In the genomic region with DNA sequence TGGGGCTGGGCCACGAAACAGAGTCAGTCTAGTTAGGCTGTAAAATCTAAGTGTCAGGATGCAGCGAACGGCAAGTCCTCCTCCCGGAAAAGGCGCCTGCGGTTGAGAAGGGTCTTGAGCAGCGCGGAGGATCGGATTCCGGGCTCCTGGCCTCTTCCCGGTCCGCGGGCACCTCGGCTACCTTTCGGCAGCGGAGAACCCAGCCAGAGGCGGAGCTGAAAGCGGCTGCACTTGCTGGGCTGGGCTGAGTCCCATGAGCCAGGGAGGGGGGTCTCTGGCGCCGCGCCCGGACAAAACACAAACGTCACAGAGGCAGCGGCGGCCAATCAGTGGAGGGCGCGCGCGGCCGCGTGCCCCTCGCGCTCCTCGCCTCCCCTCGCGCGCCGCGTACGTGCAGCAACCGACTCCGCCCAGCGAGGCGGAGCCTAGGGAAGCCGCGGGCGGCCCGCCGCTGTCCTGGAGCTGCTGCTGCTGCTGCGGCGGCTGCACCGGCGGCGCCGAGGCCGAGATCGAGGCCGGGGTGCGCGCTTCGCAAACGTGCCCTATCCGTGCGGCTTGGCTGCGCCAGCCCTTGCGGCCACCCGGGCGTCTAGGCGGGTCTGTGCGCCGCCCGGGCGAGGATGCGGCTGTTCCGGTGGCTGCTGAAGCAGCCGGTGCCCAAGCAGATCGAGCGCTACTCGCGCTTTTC, we compare ENCODE assay signal across 1 cellular context.
TF ChIP-seq lines count a peak whose summit lies in the region.

A gene (plus strand): TSS at position 451 of the 688 bp plus-strand sequence. CDS start 170 bp downstream, at position 621.

TF ChIP-seq in HepG2, 621 proteins besides CTCF, POLR2A, EP300 and RAD21 (continued from another document and continues in another):
- TF ChIP-seq ZBTB3 (CRISPR knock-in tag; IDR thresholded peaks at IDR 0.05; ENCODE audit: borderline replicate concordance, low read depth): 0 out of 2 replicates have a peak, but pooled peaks have one; percentile 30
- TF ChIP-seq, protein P1, sequence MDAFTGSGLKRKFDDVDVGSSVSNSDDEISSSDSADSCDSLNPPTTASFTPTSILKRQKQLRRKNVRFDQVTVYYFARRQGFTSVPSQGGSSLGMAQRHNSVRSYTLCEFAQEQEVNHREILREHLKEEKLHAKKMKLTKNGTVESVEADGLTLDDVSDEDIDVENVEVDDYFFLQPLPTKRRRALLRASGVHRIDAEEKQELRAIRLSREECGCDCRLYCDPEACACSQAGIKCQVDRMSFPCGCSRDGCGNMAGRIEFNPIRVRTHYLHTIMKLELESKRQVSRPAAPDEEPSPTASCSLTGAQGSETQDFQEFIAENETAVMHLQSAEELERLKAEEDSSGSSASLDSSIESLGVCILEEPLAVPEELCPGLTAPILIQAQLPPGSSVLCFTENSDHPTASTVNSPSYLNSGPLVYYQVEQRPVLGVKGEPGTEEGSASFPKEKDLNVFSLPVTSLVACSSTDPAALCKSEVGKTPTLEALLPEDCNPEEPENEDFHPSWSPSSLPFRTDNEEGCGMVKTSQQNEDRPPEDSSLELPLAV (CRISPR knock-in tag; conservative IDR thresholded peaks at IDR 0.05; ENCODE audit: low read depth): no peak
- TF ChIP-seq RCOR2 (CRISPR knock-in tag; IDR thresholded peaks at IDR 0.05): no peak
- TF ChIP-seq ISL2 (CRISPR knock-in tag; IDR thresholded peaks at IDR 0.05): no peak
- TF ChIP-seq, protein P2, sequence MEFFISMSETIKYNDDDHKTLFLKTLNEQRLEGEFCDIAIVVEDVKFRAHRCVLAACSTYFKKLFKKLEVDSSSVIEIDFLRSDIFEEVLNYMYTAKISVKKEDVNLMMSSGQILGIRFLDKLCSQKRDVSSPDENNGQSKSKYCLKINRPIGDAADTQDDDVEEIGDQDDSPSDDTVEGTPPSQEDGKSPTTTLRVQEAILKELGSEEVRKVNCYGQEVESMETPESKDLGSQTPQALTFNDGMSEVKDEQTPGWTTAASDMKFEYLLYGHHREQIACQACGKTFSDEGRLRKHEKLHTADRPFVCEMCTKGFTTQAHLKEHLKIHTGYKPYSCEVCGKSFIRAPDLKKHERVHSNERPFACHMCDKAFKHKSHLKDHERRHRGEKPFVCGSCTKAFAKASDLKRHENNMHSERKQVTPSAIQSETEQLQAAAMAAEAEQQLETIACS (CRISPR knock-in tag; IDR thresholded peaks at IDR 0.05): peak; percentile 67; the same call in 1 of the 2 replicates
- TF ChIP-seq CREB1 (IDR thresholded peaks at IDR 0.05): peak; percentile 57
- TF ChIP-seq CREB1 (CRISPR knock-in tag; IDR thresholded peaks at IDR 0.05): no peak
- TF ChIP-seq THAP11 (CRISPR knock-in tag; IDR thresholded peaks at IDR 0.05): peak; percentile 33; the same call in 1 of the 2 replicates
- TF ChIP-seq DMAP1 (CRISPR knock-in tag; IDR thresholded peaks at IDR 0.05): 0 out of 2 replicates have a peak, but pooled peaks have one; percentile 37
- no peak for TF ChIP-seq HES4 (CRISPR knock-in tag; IDR thresholded peaks at IDR 0.05; ENCODE audit: borderline replicate concordance)
- TF ChIP-seq, protein P3, sequence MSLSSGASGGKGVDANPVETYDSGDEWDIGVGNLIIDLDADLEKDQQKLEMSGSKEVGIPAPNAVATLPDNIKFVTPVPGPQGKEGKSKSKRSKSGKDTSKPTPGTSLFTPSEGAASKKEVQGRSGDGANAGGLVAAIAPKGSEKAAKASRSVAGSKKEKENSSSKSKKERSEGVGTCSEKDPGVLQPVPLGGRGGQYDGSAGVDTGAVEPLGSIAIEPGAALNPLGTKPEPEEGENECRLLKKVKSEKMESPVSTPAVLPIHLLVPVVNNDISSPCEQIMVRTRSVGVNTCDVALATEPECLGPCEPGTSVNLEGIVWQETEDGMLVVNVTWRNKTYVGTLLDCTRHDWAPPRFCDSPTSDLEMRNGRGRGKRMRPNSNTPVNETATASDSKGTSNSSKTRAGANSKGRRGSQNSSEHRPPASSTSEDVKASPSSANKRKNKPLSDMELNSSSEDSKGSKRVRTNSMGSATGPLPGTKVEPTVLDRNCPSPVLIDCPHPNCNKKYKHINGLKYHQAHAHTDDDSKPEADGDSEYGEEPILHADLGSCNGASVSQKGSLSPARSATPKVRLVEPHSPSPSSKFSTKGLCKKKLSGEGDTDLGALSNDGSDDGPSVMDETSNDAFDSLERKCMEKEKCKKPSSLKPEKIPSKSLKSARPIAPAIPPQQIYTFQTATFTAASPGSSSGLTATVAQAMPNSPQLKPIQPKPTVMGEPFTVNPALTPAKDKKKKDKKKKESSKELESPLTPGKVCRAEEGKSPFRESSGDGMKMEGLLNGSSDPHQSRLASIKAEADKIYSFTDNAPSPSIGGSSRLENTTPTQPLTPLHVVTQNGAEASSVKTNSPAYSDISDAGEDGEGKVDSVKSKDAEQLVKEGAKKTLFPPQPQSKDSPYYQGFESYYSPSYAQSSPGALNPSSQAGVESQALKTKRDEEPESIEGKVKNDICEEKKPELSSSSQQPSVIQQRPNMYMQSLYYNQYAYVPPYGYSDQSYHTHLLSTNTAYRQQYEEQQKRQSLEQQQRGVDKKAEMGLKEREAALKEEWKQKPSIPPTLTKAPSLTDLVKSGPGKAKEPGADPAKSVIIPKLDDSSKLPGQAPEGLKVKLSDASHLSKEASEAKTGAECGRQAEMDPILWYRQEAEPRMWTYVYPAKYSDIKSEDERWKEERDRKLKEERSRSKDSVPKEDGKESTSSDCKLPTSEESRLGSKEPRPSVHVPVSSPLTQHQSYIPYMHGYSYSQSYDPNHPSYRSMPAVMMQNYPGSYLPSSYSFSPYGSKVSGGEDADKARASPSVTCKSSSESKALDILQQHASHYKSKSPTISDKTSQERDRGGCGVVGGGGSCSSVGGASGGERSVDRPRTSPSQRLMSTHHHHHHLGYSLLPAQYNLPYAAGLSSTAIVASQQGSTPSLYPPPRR (CRISPR knock-in tag; IDR thresholded peaks at IDR 0.05; ENCODE audit: borderline replicate concordance): 0 out of 2 replicates have a peak, but pooled peaks have one; percentile 15
- TF ChIP-seq TEAD3 (CRISPR knock-in tag; optimal IDR thresholded peaks at IDR 0.05; ENCODE audit: borderline replicate concordance): no peak
- no peak for TF ChIP-seq ZNF136 (CRISPR knock-in tag; IDR thresholded peaks at IDR 0.05; ENCODE audit: low read depth)
- no peak for TF ChIP-seq NR2C2 (CRISPR knock-in tag; IDR thresholded peaks at IDR 0.05; ENCODE audit: borderline replicate concordance)
- TF ChIP-seq SNAI1 (CRISPR knock-in tag; IDR thresholded peaks at IDR 0.05; ENCODE audit: borderline replicate concordance): no peak
- no peak for TF ChIP-seq EED (CRISPR knock-in tag; IDR thresholded peaks at IDR 0.05)
- TF ChIP-seq, protein P4, sequence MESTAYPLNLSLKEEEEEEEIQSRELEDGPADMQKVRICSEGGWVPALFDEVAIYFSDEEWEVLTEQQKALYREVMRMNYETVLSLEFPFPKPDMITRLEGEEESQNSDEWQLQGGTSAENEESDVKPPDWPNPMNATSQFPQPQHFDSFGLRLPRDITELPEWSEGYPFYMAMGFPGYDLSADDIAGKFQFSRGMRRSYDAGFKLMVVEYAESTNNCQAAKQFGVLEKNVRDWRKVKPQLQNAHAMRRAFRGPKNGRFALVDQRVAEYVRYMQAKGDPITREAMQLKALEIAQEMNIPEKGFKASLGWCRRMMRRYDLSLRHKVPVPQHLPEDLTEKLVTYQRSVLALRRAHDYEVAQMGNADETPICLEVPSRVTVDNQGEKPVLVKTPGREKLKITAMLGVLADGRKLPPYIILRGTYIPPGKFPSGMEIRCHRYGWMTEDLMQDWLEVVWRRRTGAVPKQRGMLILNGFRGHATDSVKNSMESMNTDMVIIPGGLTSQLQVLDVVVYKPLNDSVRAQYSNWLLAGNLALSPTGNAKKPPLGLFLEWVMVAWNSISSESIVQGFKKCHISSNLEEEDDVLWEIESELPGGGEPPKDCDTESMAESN (CRISPR knock-in tag; conservative IDR thresholded peaks at IDR 0.05): peak; percentile 34; the same call in 1 of the 2 replicates
- peak; percentile 80 for TF ChIP-seq NFYB (CRISPR knock-in tag; IDR thresholded peaks at IDR 0.05)
- TF ChIP-seq SNAPC2 (CRISPR knock-in tag; IDR thresholded peaks at IDR 0.05): no peak
- TF ChIP-seq BRCA1 (CRISPR knock-in tag; IDR thresholded peaks at IDR 0.05): no peak
- 0 out of 2 replicates have a peak, but pooled peaks have one; percentile 28 for TF ChIP-seq ZNF205 (CRISPR knock-in tag; IDR thresholded peaks at IDR 0.05)
- peak; percentile 42 for TF ChIP-seq SALL1 (CRISPR knock-in tag; IDR thresholded peaks at IDR 0.05)
- no peak for TF ChIP-seq ZNF572 (CRISPR knock-in tag; IDR thresholded peaks at IDR 0.05)
- TF ChIP-seq NONO (IDR thresholded peaks at IDR 0.05): no peak
- TF ChIP-seq NONO (CRISPR knock-in tag; conservative IDR thresholded peaks at IDR 0.05): peak; percentile 40; the same call in 1 of the 2 replicates
- no peak for TF ChIP-seq MAZ (IDR thresholded peaks at IDR 0.05; ENCODE audit: borderline replicate concordance, low read depth, low read length)
- TF ChIP-seq MAZ (CRISPR knock-in tag; IDR thresholded peaks at IDR 0.05; ENCODE audit: low read depth): 0 out of 2 replicates have a peak, but pooled peaks have one; percentile 41
- TF ChIP-seq ZSCAN30 (CRISPR knock-in tag; IDR thresholded peaks at IDR 0.05): no peak
- no peak for TF ChIP-seq TBL1XR1 (IDR thresholded peaks at IDR 0.05; ENCODE audit: borderline replicate concordance, low read length, partially characterized antibody)
- TF ChIP-seq ZNF879 (CRISPR knock-in tag; IDR thresholded peaks at IDR 0.05): no peak
- peak; percentile 80; the same call in 1 of the 2 replicates for TF ChIP-seq ZFP82 (CRISPR knock-in tag; IDR thresholded peaks at IDR 0.05; ENCODE audit: borderline replicate concordance)
- TF ChIP-seq, protein P5, sequence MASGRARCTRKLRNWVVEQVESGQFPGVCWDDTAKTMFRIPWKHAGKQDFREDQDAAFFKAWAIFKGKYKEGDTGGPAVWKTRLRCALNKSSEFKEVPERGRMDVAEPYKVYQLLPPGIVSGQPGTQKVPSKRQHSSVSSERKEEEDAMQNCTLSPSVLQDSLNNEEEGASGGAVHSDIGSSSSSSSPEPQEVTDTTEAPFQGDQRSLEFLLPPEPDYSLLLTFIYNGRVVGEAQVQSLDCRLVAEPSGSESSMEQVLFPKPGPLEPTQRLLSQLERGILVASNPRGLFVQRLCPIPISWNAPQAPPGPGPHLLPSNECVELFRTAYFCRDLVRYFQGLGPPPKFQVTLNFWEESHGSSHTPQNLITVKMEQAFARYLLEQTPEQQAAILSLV (CRISPR knock-in tag; IDR thresholded peaks at IDR 0.05; ENCODE audit: borderline replicate concordance): peak; percentile 53; the same call in 1 of the 2 replicates
- TF ChIP-seq HDAC1 (CRISPR knock-in tag; IDR thresholded peaks at IDR 0.05): peak; percentile 70
- no peak for TF ChIP-seq RFX1 (IDR thresholded peaks at IDR 0.05)
- TF ChIP-seq REPIN1 (CRISPR knock-in tag; IDR thresholded peaks at IDR 0.05; ENCODE audit: borderline replicate concordance, low read depth): no peak
- no peak for TF ChIP-seq ZNF121 (CRISPR knock-in tag; IDR thresholded peaks at IDR 0.05)
- TF ChIP-seq, protein P6, sequence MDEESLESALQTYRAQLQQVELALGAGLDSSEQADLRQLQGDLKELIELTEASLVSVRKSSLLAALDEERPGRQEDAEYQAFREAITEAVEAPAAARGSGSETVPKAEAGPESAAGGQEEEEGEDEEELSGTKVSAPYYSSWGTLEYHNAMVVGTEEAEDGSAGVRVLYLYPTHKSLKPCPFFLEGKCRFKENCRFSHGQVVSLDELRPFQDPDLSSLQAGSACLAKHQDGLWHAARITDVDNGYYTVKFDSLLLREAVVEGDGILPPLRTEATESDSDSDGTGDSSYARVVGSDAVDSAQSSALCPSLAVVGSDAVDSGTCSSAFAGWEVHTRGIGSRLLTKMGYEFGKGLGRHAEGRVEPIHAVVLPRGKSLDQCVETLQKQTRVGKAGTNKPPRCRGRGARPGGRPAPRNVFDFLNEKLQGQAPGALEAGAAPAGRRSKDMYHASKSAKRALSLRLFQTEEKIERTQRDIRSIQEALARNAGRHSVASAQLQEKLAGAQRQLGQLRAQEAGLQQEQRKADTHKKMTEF (CRISPR knock-in tag; IDR thresholded peaks at IDR 0.05): peak; percentile 46; the same call in 1 of the 2 replicates
- TF ChIP-seq, protein P7, sequence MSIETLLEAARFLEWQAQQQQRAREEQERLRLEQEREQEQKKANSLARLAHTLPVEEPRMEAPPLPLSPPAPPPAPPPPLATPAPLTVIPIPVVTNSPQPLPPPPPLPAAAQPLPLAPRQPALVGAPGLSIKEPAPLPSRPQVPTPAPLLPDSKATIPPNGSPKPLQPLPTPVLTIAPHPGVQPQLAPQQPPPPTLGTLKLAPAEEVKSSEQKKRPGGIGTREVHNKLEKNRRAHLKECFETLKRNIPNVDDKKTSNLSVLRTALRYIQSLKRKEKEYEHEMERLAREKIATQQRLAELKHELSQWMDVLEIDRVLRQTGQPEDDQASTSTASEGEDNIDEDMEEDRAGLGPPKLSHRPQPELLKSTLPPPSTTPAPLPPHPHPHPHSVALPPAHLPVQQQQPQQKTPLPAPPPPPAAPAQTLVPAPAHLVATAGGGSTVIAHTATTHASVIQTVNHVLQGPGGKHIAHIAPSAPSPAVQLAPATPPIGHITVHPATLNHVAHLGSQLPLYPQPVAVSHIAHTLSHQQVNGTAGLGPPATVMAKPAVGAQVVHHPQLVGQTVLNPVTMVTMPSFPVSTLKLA (IDR thresholded peaks at IDR 0.05): no peak
- TF ChIP-seq TAF1 (CRISPR knock-in tag; IDR thresholded peaks at IDR 0.05): 0 out of 2 replicates have a peak, but pooled peaks have one; percentile 28
- TF ChIP-seq, protein P8, sequence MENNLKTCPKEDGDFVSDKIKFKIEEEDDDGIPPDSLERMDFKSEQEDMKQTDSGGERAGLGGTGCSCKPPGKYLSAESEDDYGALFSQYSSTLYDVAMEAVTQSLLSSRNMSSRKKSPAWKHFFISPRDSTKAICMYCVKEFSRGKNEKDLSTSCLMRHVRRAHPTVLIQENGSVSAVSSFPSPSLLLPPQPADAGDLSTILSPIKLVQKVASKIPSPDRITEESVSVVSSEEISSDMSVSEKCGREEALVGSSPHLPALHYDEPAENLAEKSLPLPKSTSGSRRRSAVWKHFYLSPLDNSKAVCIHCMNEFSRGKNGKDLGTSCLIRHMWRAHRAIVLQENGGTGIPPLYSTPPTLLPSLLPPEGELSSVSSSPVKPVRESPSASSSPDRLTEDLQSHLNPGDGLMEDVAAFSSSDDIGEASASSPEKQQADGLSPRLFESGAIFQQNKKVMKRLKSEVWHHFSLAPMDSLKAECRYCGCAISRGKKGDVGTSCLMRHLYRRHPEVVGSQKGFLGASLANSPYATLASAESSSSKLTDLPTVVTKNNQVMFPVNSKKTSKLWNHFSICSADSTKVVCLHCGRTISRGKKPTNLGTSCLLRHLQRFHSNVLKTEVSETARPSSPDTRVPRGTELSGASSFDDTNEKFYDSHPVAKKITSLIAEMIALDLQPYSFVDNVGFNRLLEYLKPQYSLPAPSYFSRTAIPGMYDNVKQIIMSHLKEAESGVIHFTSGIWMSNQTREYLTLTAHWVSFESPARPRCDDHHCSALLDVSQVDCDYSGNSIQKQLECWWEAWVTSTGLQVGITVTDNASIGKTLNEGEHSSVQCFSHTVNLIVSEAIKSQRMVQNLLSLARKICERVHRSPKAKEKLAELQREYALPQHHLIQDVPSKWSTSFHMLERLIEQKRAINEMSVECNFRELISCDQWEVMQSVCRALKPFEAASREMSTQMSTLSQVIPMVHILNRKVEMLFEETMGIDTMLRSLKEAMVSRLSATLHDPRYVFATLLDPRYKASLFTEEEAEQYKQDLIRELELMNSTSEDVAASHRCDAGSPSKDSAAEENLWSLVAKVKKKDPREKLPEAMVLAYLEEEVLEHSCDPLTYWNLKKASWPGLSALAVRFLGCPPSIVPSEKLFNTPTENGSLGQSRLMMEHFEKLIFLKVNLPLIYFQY (CRISPR knock-in tag; IDR thresholded peaks at IDR 0.05; ENCODE audit: borderline replicate concordance): no peak; the same call in 1 of the 2 replicates
- TF ChIP-seq SIN3B (IDR thresholded peaks at IDR 0.05; ENCODE audit: low read length): no peak
- 0 out of 2 replicates have a peak, but pooled peaks have one; percentile 54 for TF ChIP-seq SRY (CRISPR knock-in tag; IDR thresholded peaks at IDR 0.05)
- TF ChIP-seq MAFK (conservative IDR thresholded peaks at IDR 0.05 in 1 of 2, IDR thresholded peaks at IDR 0.05 in 1 of 2; ENCODE audit: low read length in 2 of 2): no peak
